In the genomic region with DNA sequence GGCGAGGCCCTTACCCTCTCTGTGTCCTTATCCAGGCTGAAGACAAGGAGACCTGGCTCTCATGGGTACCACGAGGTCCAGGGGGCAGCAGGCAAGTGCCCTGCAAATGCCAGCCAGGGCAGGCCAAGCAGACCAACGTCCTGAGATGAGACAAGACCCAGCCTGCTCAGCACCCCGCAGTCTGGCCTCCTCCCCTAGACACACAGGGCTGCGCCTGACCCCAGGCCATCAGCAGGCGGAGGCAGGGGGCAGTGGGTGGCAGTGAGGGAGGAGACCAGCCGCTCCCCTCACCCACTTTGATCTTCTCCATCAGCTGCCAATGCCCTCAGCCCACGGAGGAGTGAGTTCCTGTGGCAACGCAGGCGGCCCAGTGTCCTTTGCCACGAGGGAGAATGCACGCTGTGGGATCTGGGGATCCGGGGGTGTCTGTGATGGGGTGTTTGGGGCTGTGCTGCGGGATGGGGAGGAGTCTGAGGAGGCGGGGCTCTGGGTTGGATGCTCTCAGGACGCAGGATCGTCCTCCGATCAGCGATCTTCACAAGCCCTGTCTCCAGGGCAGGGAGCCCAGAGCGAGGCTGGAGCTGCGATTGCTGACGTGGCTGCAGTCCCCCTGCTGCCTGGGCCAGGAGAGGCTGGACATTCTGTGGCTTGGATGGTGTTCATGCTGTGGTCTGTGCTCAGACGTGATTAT, we compare ENCODE assay signal across 14 cellular contexts. TPM values are rescaled to one million over a fixed set of nuclear protein-coding genes. Genes with fewer than 3 reads are reported as not detected.
DNase-seq lines count a peak whose midpoint lies in the region; ATAC-seq, FAIRE-seq and TF ChIP-seq lines count a peak whose summit lies in the region.
"Had no signal": no experiment of that assay in that cellular context is flagged by ENCODE, and none has a peak within 500 bp of the region (broad histone marks: within the 10 kb centered on the region; RNA-seq: fewer than 3 reads in every experiment).

No MANE protein-coding gene starts in this region.

- no peak overlapping the region for H3K4me3 ChIP-seq in right atrium auricular region
- H3K4me3 ChIP-seq in brain microvascular endothelial cell (ENCODE audit: low read depth, low read length) = no peak overlapping the region
- H3K4me3 ChIP-seq in kidney (ENCODE audit: low read length in 2 of 2) = no peak overlapping the region
- H3K4me3 ChIP-seq: thoracic aorta had no signal

- TF ChIP-seq CTCF in right atrium auricular region (IDR thresholded peaks at IDR 0.05) = no peak
- TF ChIP-seq CTCF in brain microvascular endothelial cell (IDR thresholded peaks at IDR 0.05; ENCODE audit: low read depth, low read length, missing control alignments) = no peak
- TF ChIP-seq CTCF in kidney (IDR thresholded peaks at IDR 0.05; ENCODE audit: borderline replicate concordance, extremely low read depth, insufficient read depth) = no peak

- H3K36me3 ChIP-seq in right atrium auricular region (no peaks in the 10 kb centered on the region), brain microvascular endothelial cell (replicated peaks) (no peaks in the 10 kb centered on the region), kidney (ENCODE audit: control insufficient read depth in 1 of 2, insufficient read depth in 2 of 2, low read length in 2 of 2) (no peaks in the 10 kb centered on the region)
- H3K36me3 ChIP-seq: thoracic aorta had no signal

- ATAC-seq in Right ventricle myocardium superior (ENCODE audit: poor library complexity) (no peak), HG03175 (IDR thresholded peaks at IDR 0.05; ENCODE audit: unreplicated experiment) (no peak), GM18907 (IDR thresholded peaks at IDR 0.05; ENCODE audit: unreplicated experiment) (no peak)
- ATAC-seq: activated CD8-positive, alpha-beta T cell treated with anti-CD3 and anti-CD28 coated beads for 36 hours had no signal

- H3K4me1 ChIP-seq in right atrium auricular region (peaks cover 0 to 40% of the 10 kb centered on the region in 2 donors), kidney (ENCODE audit: control insufficient read depth in 1 of 2, insufficient read depth in 1 of 2, low read depth in 1 of 2, low read length in 2 of 2) (peaks cover 9 to 18% of the 10 kb centered on the region in 2 donors)

- H3K27ac ChIP-seq in right atrium auricular region (peak overlapping the region in 1 of 2 donors; percentile 47), brain microvascular endothelial cell (no peak overlapping the region), kidney (ENCODE audit: low read depth in 2 of 2, low read length in 2 of 2) (no peak overlapping the region)
- H3K27ac ChIP-seq: thoracic aorta had no signal

- in situ Hi-C loops in brain microvascular endothelial cell (cut with HindIII; ENCODE audit: low pct_ligation_motif_present, low sequenced_read_pairs) = no loop called here

- DNase-seq in Right ventricle myocardium superior (peak; percentile 81), right atrium auricular region (ENCODE audit: low spot score) (no peak), brain microvascular endothelial cell (peak; percentile 54), kidney (peak; percentile 90), GDM1 (lab: John Stamatoyannopoulos, UW) (no peak), NCI-H2171 treated with DMSO at 0.1 percent for 48 hours (lab: John Stamatoyannopoulos, UW) (no peak)
- DNase-seq: activated CD8-positive, alpha-beta T cell treated with anti-CD3 and anti-CD28 coated beads for 36 hours; activated naive CD4-positive, alpha-beta T cell treated with anti-CD3 and anti-CD28 coated beads, Interleukin-2, amount 10 ng/mL, durations not matched to agents 7 days and 5 days; effector CD4-positive, alpha-beta T cell; hypothalamus; NCI-H1694 had no signal

- H3K9ac ChIP-seq in kidney (ENCODE audit: low read length in 2 of 2) = no peak overlapping the region

- intact Hi-C loops in Right ventricle myocardium superior (cut with DNase I) (loop anchor here (5.0 to 10.0 kb wide), 2 partner anchors 177 to 425 kb away; a partner anchor contains a TSS), kidney (cut with DNase I) (loop anchor here (5.0 kb wide), 1 partner anchor 192 kb away; no protein-coding TSS in a partner anchor)

- H3K9me3 ChIP-seq in right atrium auricular region (no peaks in the 10 kb centered on the region), kidney (ENCODE audit: control insufficient read depth in 1 of 2, low read length in 2 of 2) (no peaks in the 10 kb centered on the region)
- H3K9me3 ChIP-seq: thoracic aorta had no signal

- H3K27me3 ChIP-seq in right atrium auricular region = no peaks in the 10 kb centered on the region
- H3K27me3 ChIP-seq in brain microvascular endothelial cell (replicated peaks) = no peaks in the 10 kb centered on the region

- no peak for FAIRE-seq in kidney (lab: Jason Lieb, UNC)

RNA-seq across cellular contexts. Expression of a gene that starts 30.5 kb away (rescaled TPM):
- total RNA-seq in Right ventricle myocardium superior (66.1 TPM), right atrium auricular region (10 to 100 TPM; 48.4 to 67.1 TPM), kidney (36.8 TPM)
- polyA plus RNA-seq in kidney (ENCODE audit: insufficient read depth, low read depth, low replicate concordance) = 15.8 TPM

Comparison
In these comparisons a context has a peak if more than half of its experiments do, and no peak if none do; other contexts are left out.
1. DNase-seq: peak in Right ventricle myocardium superior (single experiment), brain microvascular endothelial cell (single experiment) and kidney (single experiment); none in right atrium auricular region (single experiment), GDM1 (single experiment) and NCI-H2171 treated with DMSO at 0.1 percent for 48 hours (single experiment).